In genomic region chr17:68329331-68329730, GRCh38 we compare ENCODE assay signal across 31 cellular contexts.
"Had no signal": no experiment of that assay in that cellular context is flagged by ENCODE, and none has a peak within 500 bp of the region (broad histone marks: within the 10 kb centered on the region; RNA-seq: fewer than 3 reads in every experiment).

No MANE protein-coding gene starts in this region.

- FAIRE-seq: colon had no signal

- DNase-seq: activated B cell treated with CpG ODN at 0.5 μM for 24 hours; activated CD4-positive, alpha-beta memory T cell treated with anti-CD3 and anti-CD28 coated beads for 36 hours; activated CD4-positive, alpha-beta T cell treated with anti-CD3 and anti-CD28 coated beads for 36 hours; activated CD4-positive, alpha-beta T cell treated with anti-CD3 and anti-CD28 coated beads, Interleukin-2, amount 10 ng/mL, durations not matched to agents 24 days and 14 days; activated CD4-positive, CD25-positive, alpha-beta regulatory T cell treated with anti-CD3 and anti-CD28 coated beads, Interleukin-2, amount 50 U/mL, for 72 hours; activated CD8-positive, alpha-beta memory T cell treated with anti-CD3 and anti-CD28 coated beads, Interleukin-2, amount 10 ng/mL, durations not matched to agents 7 days and 5 days; activated CD8-positive, alpha-beta memory T cell treated with anti-CD3 and anti-CD28 coated beads, Interleukin-2, amount 50 U/mL, for 4 hours; activated CD8-positive, alpha-beta T cell treated with anti-CD3 and anti-CD28 coated beads, Interleukin-2, amount 10 ng/mL, durations not matched to agents 7 days and 5 days; activated effector memory CD4-positive, alpha-beta T cell treated with anti-CD3 and anti-CD28 coated beads, Interleukin-2, amount 50 U/mL, for 16 hours; activated naive CD4-positive, alpha-beta T cell treated with anti-CD3 and anti-CD28 coated beads for 36 hours; activated naive CD8-positive, alpha-beta T cell treated with anti-CD3 and anti-CD28 coated beads for 36 hours; activated naive CD8-positive, alpha-beta T cell treated with anti-CD3 and anti-CD28 coated beads, Interleukin-2, amount 50 U/mL, for 24 hours; activated T-cell treated with anti-CD3 and anti-CD28 coated beads, Interleukin-2, amount 50 U/mL, for 1 hour; activated T-cell treated with anti-CD3 and anti-CD28 coated beads, Interleukin-2, amount 50 U/mL, for 48 hours; adrenal gland; amygdala; aorta; body of pancreas; cortex of kidney; dermis blood vessel endothelial cell; effector CD4-positive, alpha-beta T cell; effector memory CD8-positive, alpha-beta T cell; erythroblast; esophagus squamous epithelium; foreskin melanocyte; T-helper 1 cell; T-helper 17 cell; T1000; WERI-Rb-1 had no signal

- H3K4me1 ChIP-seq: adrenal gland, body of pancreas, esophagus squamous epithelium, gastroesophageal sphincter had no signal

- H3K36me3 ChIP-seq: adrenal gland, esophagus squamous epithelium, gastroesophageal sphincter, WERI-Rb-1 had no signal

- H3K27ac ChIP-seq: adrenal gland, body of pancreas, esophagus squamous epithelium, gastroesophageal sphincter, WERI-Rb-1 had no signal

- H3K4me3 ChIP-seq: adrenal gland, body of pancreas, esophagus squamous epithelium, gastroesophageal sphincter had no signal

- ATAC-seq: activated CD4-positive, alpha-beta T cell treated with anti-CD3 and anti-CD28 coated beads for 36 hours; activated CD8-positive, alpha-beta memory T cell treated with anti-CD3 and anti-CD28 coated beads, Interleukin-2, amount 10 ng/mL, durations not matched to agents 7 days and 5 days; activated CD8-positive, alpha-beta T cell treated with anti-CD3 and anti-CD28 coated beads, Interleukin-2, amount 10 ng/mL, durations not matched to agents 7 days and 5 days; activated naive CD8-positive, alpha-beta T cell treated with anti-CD3 and anti-CD28 coated beads, Interleukin-2, amount 50 U/mL, for 24 hours; body of pancreas; effector memory CD8-positive, alpha-beta T cell; gastroesophageal sphincter; T-helper 17 cell had no signal

- H3K27me3 ChIP-seq: adrenal gland, body of pancreas, esophagus squamous epithelium, gastroesophageal sphincter had no signal
